In the genomic region with DNA sequence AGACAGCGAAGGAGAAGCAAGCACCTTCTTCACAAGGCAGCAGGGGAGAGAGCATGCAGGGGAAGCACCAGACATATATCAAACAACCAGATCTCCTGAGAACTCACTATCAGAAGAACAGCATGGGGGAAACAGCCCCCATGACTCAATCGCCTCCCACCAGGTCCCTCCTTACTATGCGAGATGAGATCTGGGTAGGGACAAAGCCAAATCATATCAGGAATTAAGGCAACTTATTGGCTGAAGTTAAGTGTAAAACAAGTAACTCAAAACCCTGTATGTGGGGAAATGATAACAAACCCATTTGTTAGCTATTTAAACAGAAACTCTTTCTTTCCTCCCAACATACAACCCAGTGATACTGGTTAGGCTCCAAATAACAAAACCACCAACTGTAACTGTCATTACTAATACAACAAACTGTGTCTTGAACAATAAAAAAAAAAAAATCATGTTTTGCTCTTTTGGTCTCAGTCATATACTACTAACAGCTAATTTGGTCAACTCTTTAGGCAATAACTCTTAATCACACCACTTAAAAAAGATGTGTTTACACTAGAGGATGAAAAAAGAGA, we compare ENCODE assay signal across 17 cellular contexts. TPM values are rescaled to one million over a fixed set of nuclear protein-coding genes. Genes with fewer than 3 reads are reported as not detected.
DNase-seq lines count a peak whose midpoint lies in the region; ATAC-seq and TF ChIP-seq lines count a peak whose summit lies in the region.
"Had no signal": no experiment of that assay in that cellular context is flagged by ENCODE, and none has a peak within 500 bp of the region (broad histone marks: within the 10 kb centered on the region; RNA-seq: fewer than 3 reads in every experiment).

No MANE protein-coding gene starts in this region.

- H3K4me3 Mint-ChIP-seq in GM23338: no peak overlapping the region
- H3K4me3 Mint-ChIP-seq: HFFc6, type B pancreatic cell had no signal

- H3K27ac Mint-ChIP-seq in GM23338: peak overlapping the region; percentile 65; the same call in 1 of the 2 replicates
- H3K27ac Mint-ChIP-seq: HFFc6, type B pancreatic cell had no signal

- TF ChIP-seq CTCF in GM23338 (conservative IDR thresholded peaks at IDR 0.05; ENCODE audit: low read depth in 2 of 2): no peak

- peaks cover 8% of the 10 kb centered on the region; the same call in 2 of the 3 replicates for H3K4me1 Mint-ChIP-seq in GM23338

- H3K4me3 ChIP-seq in GM23338: no peak overlapping the region
- H3K4me3 ChIP-seq: ovary, smooth muscle cell had no signal

- DNase-seq in GM23338 (ENCODE audit: low spot score) (no peak), KBM-7 (peak; percentile 19), NCI-H1105 (lab: John Stamatoyannopoulos, UW) (no peak)
- peak; percentile 29 for DNase-seq in activated naive CD4-positive, alpha-beta T cell treated with anti-CD3 and anti-CD28 coated beads, Interleukin-2, amount 50 U/mL, for 16 hours
- DNase-seq in stimulated activated CD4-positive, alpha-beta T cell treated with anti-CD3 and anti-CD28 coated beads, Interleukin-15, amount 100 ng/mL, for 48 hours (ENCODE audit: low read depth in 2 of 2): peak; percentile 0 to 21
- no peak for DNase-seq in stimulated activated naive CD4-positive, alpha-beta T cell treated with Interleukin-2 at 50 U/mL for 16 hours (lab: John Stamatoyannopoulos, UW)
- DNase-seq: dermis blood vessel endothelial cell, EL, HFFc6, hippocampal formation, NCI-H1930, NCI-H748 treated with DMSO at 0.1 percent for 48 hours, ovary had no signal

- no peaks in the 10 kb centered on the region for H3K4me1 ChIP-seq in GM23338 (ENCODE audit: insufficient read depth)

- H3K27me3 ChIP-seq in GM23338 (ENCODE audit: insufficient read depth): no peaks in the 10 kb centered on the region
- H3K27me3 ChIP-seq: ovary had no signal

- H3K36me3 ChIP-seq in GM23338 (ENCODE audit: insufficient read depth): no peaks in the 10 kb centered on the region
- H3K36me3 ChIP-seq: ovary had no signal

- no peaks in the 10 kb centered on the region for H3K9me2 ChIP-seq in GM23338 (ENCODE audit: insufficient read depth)

- in situ Hi-C loops in KBM-7 (cut with MboI; ENCODE audit: low pct_unique_long_range_greater_than_20kb, low sequenced_read_pairs): no loop called here

- H3K27me3 Mint-ChIP-seq in GM23338 (ENCODE audit: insufficient read depth, low read depth, poor library complexity): no peaks in the 10 kb centered on the region
- H3K27me3 Mint-ChIP-seq: type B pancreatic cell had no signal

- no peaks in the 10 kb centered on the region for H4K20me1 ChIP-seq in GM23338 (replicated peaks; ENCODE audit: insufficient read depth)

- no peak overlapping the region for H3K27ac ChIP-seq in GM23338 (ENCODE audit: low read depth)
- H3K27ac ChIP-seq: HL-60, ovary had no signal

- no peaks in the 10 kb centered on the region for H3K79me2 ChIP-seq in GM23338 (replicated peaks; ENCODE audit: insufficient read depth)

- H3K4me2 ChIP-seq in GM23338: no peak overlapping the region
- H3K4me2 ChIP-seq: smooth muscle cell had no signal

- H3K9me3 Mint-ChIP-seq in GM23338: no peaks in the 10 kb centered on the region

- peak; percentile 45; the same call in 1 of the 3 replicates for ATAC-seq in GM23338
- ATAC-seq in GM21360 (IDR thresholded peaks at IDR 0.05; ENCODE audit: unreplicated experiment): no peak

- no peaks in the 10 kb centered on the region for H3K36me3 Mint-ChIP-seq in GM23338 (ENCODE audit: low read depth)

- H2AFZ ChIP-seq in GM23338: no peak overlapping the region

- H3F3A ChIP-seq in GM23338 (replicated peaks; ENCODE audit: low read depth): no peaks in the 10 kb centered on the region

TF ChIP-seq in GM23338, 12 proteins besides CTCF, POLR2A, EP300 and RAD21:
- no peak for TF ChIP-seq STAT1 (IDR thresholded peaks at IDR 0.05; ENCODE audit: unreplicated experiment)
- TF ChIP-seq, protein P1, sequence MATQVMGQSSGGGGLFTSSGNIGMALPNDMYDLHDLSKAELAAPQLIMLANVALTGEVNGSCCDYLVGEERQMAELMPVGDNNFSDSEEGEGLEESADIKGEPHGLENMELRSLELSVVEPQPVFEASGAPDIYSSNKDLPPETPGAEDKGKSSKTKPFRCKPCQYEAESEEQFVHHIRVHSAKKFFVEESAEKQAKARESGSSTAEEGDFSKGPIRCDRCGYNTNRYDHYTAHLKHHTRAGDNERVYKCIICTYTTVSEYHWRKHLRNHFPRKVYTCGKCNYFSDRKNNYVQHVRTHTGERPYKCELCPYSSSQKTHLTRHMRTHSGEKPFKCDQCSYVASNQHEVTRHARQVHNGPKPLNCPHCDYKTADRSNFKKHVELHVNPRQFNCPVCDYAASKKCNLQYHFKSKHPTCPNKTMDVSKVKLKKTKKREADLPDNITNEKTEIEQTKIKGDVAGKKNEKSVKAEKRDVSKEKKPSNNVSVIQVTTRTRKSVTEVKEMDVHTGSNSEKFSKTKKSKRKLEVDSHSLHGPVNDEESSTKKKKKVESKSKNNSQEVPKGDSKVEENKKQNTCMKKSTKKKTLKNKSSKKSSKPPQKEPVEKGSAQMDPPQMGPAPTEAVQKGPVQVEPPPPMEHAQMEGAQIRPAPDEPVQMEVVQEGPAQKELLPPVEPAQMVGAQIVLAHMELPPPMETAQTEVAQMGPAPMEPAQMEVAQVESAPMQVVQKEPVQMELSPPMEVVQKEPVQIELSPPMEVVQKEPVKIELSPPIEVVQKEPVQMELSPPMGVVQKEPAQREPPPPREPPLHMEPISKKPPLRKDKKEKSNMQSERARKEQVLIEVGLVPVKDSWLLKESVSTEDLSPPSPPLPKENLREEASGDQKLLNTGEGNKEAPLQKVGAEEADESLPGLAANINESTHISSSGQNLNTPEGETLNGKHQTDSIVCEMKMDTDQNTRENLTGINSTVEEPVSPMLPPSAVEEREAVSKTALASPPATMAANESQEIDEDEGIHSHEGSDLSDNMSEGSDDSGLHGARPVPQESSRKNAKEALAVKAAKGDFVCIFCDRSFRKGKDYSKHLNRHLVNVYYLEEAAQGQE (IDR thresholded peaks at IDR 0.05; ENCODE audit: unreplicated experiment): no peak
- no peak for TF ChIP-seq JUNB (IDR thresholded peaks at IDR 0.05; ENCODE audit: unreplicated experiment)
- no peak for TF ChIP-seq ZNF114 (CRISPR knock-in tag; IDR thresholded peaks at IDR 0.05)
- TF ChIP-seq, protein P2, sequence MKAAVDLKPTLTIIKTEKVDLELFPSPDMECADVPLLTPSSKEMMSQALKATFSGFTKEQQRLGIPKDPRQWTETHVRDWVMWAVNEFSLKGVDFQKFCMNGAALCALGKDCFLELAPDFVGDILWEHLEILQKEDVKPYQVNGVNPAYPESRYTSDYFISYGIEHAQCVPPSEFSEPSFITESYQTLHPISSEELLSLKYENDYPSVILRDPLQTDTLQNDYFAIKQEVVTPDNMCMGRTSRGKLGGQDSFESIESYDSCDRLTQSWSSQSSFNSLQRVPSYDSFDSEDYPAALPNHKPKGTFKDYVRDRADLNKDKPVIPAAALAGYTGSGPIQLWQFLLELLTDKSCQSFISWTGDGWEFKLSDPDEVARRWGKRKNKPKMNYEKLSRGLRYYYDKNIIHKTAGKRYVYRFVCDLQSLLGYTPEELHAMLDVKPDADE (IDR thresholded peaks at IDR 0.05): no peak
- TF ChIP-seq POLR2AphosphoS5 (IDR thresholded peaks at IDR 0.05; ENCODE audit: low read depth): no peak
- no peak for TF ChIP-seq ZNF331 (CRISPR knock-in tag; IDR thresholded peaks at IDR 0.05; ENCODE audit: low read depth)
- no peak for TF ChIP-seq CREB1 (CRISPR knock-in tag; IDR thresholded peaks at IDR 0.05; ENCODE audit: low read depth)

RNA-seq across cellular contexts. Expression of a gene that starts 57.8 kb away (rescaled TPM):
- 13.6 and 15.1 TPM in 2 replicates for total RNA-seq in GM23338 (2014; rRNA removed; shearing (Covaris generic))
- polyA plus RNA-seq in GM23338 (2016; fragmentation: Nextera tagmentation; extraction: Ambion mirVana): 6.8 and 10.2 TPM in 2 replicates

Comparison
In these comparisons a context has a peak if more than half of its experiments do, and no peak if none do; other contexts are left out.
1. DNase-seq: peak in KBM-7 (single experiment), activated naive CD4-positive, alpha-beta T cell treated with anti-CD3 and anti-CD28 coated beads, Interleukin-2, amount 50 U/mL, for 16 hours (single experiment) and stimulated activated CD4-positive, alpha-beta T cell treated with anti-CD3 and anti-CD28 coated beads, Interleukin-15, amount 100 ng/mL, for 48 hours (2 of 2); none in GM23338 (single experiment), NCI-H1105 (single experiment) and stimulated activated naive CD4-positive, alpha-beta T cell treated with Interleukin-2 at 50 U/mL for 16 hours (single experiment).